8 cellular contexts compared by ENCODE assay signal in genomic region chr12:92649511-92650227, GRCh38. TPM values are rescaled to one million over a fixed set of nuclear protein-coding genes. Genes with fewer than 3 reads are reported as not detected.
DNase-seq lines count a peak whose midpoint lies in the region; ATAC-seq, FAIRE-seq and TF ChIP-seq lines count a peak whose summit lies in the region.

No MANE protein-coding gene starts in this region.

- H3K4me1 ChIP-seq in effector memory CD4-positive, alpha-beta T cell (ENCODE audit: control insufficient read depth, insufficient read depth, low read length, poor library complexity, severe bottlenecking) = no peaks in the 10 kb centered on the region

- peak; percentile 81 for ATAC-seq in HG03521 (IDR thresholded peaks at IDR 0.05; ENCODE audit: unreplicated experiment)

- H3K36me3 Mint-ChIP-seq in activated CD4-positive, alpha-beta memory T cell treated with anti-CD3 and anti-CD28 coated beads for 36 hours = no peaks in the 10 kb centered on the region
- no peaks in the 10 kb centered on the region for H3K36me3 Mint-ChIP-seq in mesothelial cell of epicardium

- peaks cover 12% of the 10 kb centered on the region for H3K4me1 Mint-ChIP-seq in activated CD4-positive, alpha-beta memory T cell treated with anti-CD3 and anti-CD28 coated beads for 36 hours (ENCODE audit: low read depth)
- H3K4me1 Mint-ChIP-seq in mesothelial cell of epicardium = peaks cover 6% of the 10 kb centered on the region

- no peak overlapping the region for H3K27ac ChIP-seq in effector memory CD4-positive, alpha-beta T cell (ENCODE audit: insufficient read depth, low read length, poor library complexity, severe bottlenecking)

- DNase-seq in BJ (ENCODE audit: low read depth) = peak; percentile 27
- DNase-seq in GM19239 (ENCODE audit: insufficient read length, low spot score) = peak; percentile 58
- DNase-seq in NCI-H748 treated with DMSO at 0.1 percent for 48 hours (lab: John Stamatoyannopoulos, UW) = peak; percentile 71
- DNase-seq in activated CD4-positive, alpha-beta memory T cell treated with anti-CD3 and anti-CD28 coated beads for 36 hours = peak; percentile 65
- peak; percentile 15 to 49 (median 29) for DNase-seq in effector memory CD4-positive, alpha-beta T cell
- DNase-seq in mesothelial cell of epicardium (ENCODE audit: low spot score in 2 of 2, unreplicated experiment in 2 of 2) = peak in 1 of 2 experiments; percentile 52
- peak; percentile 17 for DNase-seq in stimulated activated CD8-positive, alpha-beta memory T cell treated with anti-CD3 and anti-CD28 coated beads, Interleukin-4, amount 100 ng/mL, for 24 hours (ENCODE audit: low read depth)

- no peaks in the 10 kb centered on the region for H3K9me3 ChIP-seq in effector memory CD4-positive, alpha-beta T cell (ENCODE audit: control insufficient read depth, low read length)

- no peaks in the 10 kb centered on the region for H3K36me3 ChIP-seq in BJ (ENCODE audit: control insufficient read depth, insufficient read depth, low read length)
- no peaks in the 10 kb centered on the region for H3K36me3 ChIP-seq in effector memory CD4-positive, alpha-beta T cell (ENCODE audit: control insufficient read depth, insufficient read depth, low read length)

- H3K4me3 Mint-ChIP-seq in activated CD4-positive, alpha-beta memory T cell treated with anti-CD3 and anti-CD28 coated beads for 36 hours = no peak overlapping the region
- H3K4me3 Mint-ChIP-seq in mesothelial cell of epicardium = no peak overlapping the region

- H3K27ac Mint-ChIP-seq in activated CD4-positive, alpha-beta memory T cell treated with anti-CD3 and anti-CD28 coated beads for 36 hours = no peak overlapping the region
- no peak overlapping the region for H3K27ac Mint-ChIP-seq in mesothelial cell of epicardium

- intact Hi-C loops in activated CD4-positive, alpha-beta memory T cell treated with anti-CD3 and anti-CD28 coated beads for 36 hours (cut with micrococcal nuclease) = loop anchor here (1.0 to 5.0 kb wide), 6 partner anchors 45 to 1287 kb away; partner anchors contain the start of gene BTG1

- TF ChIP-seq CTCF in BJ (IDR thresholded peaks at IDR 0.05; ENCODE audit: insufficient read depth, low read depth, low read length) (peak; percentile 74), mesothelial cell of epicardium (IDR thresholded peaks at IDR 0.05; ENCODE audit: unreplicated experiment) (peak; percentile 34)

- no peaks in the 10 kb centered on the region for H3K27me3 ChIP-seq in BJ (ENCODE audit: control insufficient read depth, insufficient read depth, low read length)
- H3K27me3 ChIP-seq in effector memory CD4-positive, alpha-beta T cell (replicated peaks; ENCODE audit: control insufficient read depth, insufficient read depth, low read length, poor library complexity, severe bottlenecking) = no peaks in the 10 kb centered on the region

- H3K4me3 ChIP-seq in BJ (ENCODE audit: low read depth, low read length) = no peak overlapping the region
- H3K4me3 ChIP-seq in effector memory CD4-positive, alpha-beta T cell (ENCODE audit: insufficient read depth, low read depth, low read length, poor library complexity, severe bottlenecking) = no peak overlapping the region

- CTCF ChIA-PET in BJ (lab: Yijun Ruan, JAX) = interaction anchor here (0.6 to 2.7 kb wide), 15 partner anchors 11 to 1286 kb away, joined by 3 to 20 read pairs (median 4); partner anchors contain the start of gene BTG1
- CTCF ChIA-PET in activated CD4-positive, alpha-beta memory T cell treated with anti-CD3 and anti-CD28 coated beads for 36 hours (lab: Charles Lee) = interaction anchor here (0.6 to 2.6 kb wide), 16 partner anchors 9 to 1288 kb away, joined by 3 to 17 read pairs (median 4); no protein-coding TSS in a partner anchor

- H3K27me3 Mint-ChIP-seq in activated CD4-positive, alpha-beta memory T cell treated with anti-CD3 and anti-CD28 coated beads for 36 hours = no peaks in the 10 kb centered on the region
- no peaks in the 10 kb centered on the region for H3K27me3 Mint-ChIP-seq in mesothelial cell of epicardium (ENCODE audit: low read depth)

- no peaks in the 10 kb centered on the region for H3K9me3 Mint-ChIP-seq in activated CD4-positive, alpha-beta memory T cell treated with anti-CD3 and anti-CD28 coated beads for 36 hours
- H3K9me3 Mint-ChIP-seq in mesothelial cell of epicardium = peaks cover 16% of the 10 kb centered on the region

- POLR2A ChIA-PET in BJ (lab: Charles Lee) = interaction anchor here (0.9 kb wide), 1 partner anchor 1268 kb away, joined by 3 read pairs; no protein-coding TSS in a partner anchor
- POLR2A ChIA-PET in activated CD4-positive, alpha-beta memory T cell treated with anti-CD3 and anti-CD28 coated beads for 36 hours (lab: Charles Lee) = no interaction called here

- FAIRE-seq in GM19239 (lab: Jason Lieb, UNC) = peak; percentile 98

RNA-seq across cellular contexts. Expression of gene PLEKHG7, which starts 53.1 kb away (rescaled TPM):
- not detected in 2 replicates for polyA plus RNA-seq in BJ (2011; rRNA removed)
- polyA minus RNA-seq in BJ (2011; rRNA and poly(A)+ RNA removed) = not detected in 2 replicates
- not detected for total RNA-seq in activated CD4-positive, alpha-beta memory T cell treated with anti-CD3 and anti-CD28 coated beads for 36 hours
- total RNA-seq in mesothelial cell of epicardium = not detected in 3 replicates
